In genomic region chr4:82515705-82516104, GRCh38 we compare ENCODE assay signal across 11 cellular contexts. TPM values are rescaled to one million over a fixed set of nuclear protein-coding genes. Genes with fewer than 3 reads are reported as not detected.
DNase-seq lines count a peak whose midpoint lies in the region; ATAC-seq and TF ChIP-seq lines count a peak whose summit lies in the region.
"Had no signal": no experiment of that assay in that cellular context is flagged by ENCODE, and none has a peak within 500 bp of the region (broad histone marks: within the 10 kb centered on the region; RNA-seq: fewer than 3 reads in every experiment).

No MANE protein-coding gene starts in this region.

- intact Hi-C loops in spleen (cut with DNase I; ENCODE audit: low total_unique reads) = no loop called here
- intact Hi-C loops in activated CD4-positive, alpha-beta memory T cell treated with anti-CD3 and anti-CD28 coated beads for 36 hours (cut with micrococcal nuclease) = no loop called here

- POLR2A ChIA-PET in BJ (lab: Charles Lee) = interaction anchor here (0.5 kb wide), 1 partner anchor 53 kb away, joined by 3 read pairs; no protein-coding TSS in a partner anchor
- POLR2A ChIA-PET in activated CD4-positive, alpha-beta memory T cell treated with anti-CD3 and anti-CD28 coated beads for 36 hours (lab: Charles Lee) = no interaction called here

- no peaks in the 10 kb centered on the region for H3K9me3 Mint-ChIP-seq in activated CD4-positive, alpha-beta memory T cell treated with anti-CD3 and anti-CD28 coated beads for 36 hours

- no peak overlapping the region for H3K27ac Mint-ChIP-seq in activated CD4-positive, alpha-beta memory T cell treated with anti-CD3 and anti-CD28 coated beads for 36 hours

- no peaks in the 10 kb centered on the region for H3K9me3 ChIP-seq in spleen
- H3K9me3 ChIP-seq: upper lobe of right lung had no signal

- DNase-seq in BJ (ENCODE audit: low read depth) = peak; percentile 52
- peak; percentile 64 for DNase-seq in NCI-H69 (lab: John Stamatoyannopoulos, UW)
- peak; percentile 28 for DNase-seq in epithelial cell of esophagus (ENCODE audit: low read depth)
- peak; percentile 28 for DNase-seq in myocyte (ENCODE audit: low read depth)
- no peak for DNase-seq in NCI-H226
- no peak for DNase-seq in spleen
- no peak for DNase-seq in activated CD4-positive, alpha-beta memory T cell treated with anti-CD3 and anti-CD28 coated beads for 36 hours
- DNase-seq: upper lobe of right lung had no signal

- TF ChIP-seq CTCF in BJ (IDR thresholded peaks at IDR 0.05; ENCODE audit: insufficient read depth, low read depth, low read length) = no peak
- TF ChIP-seq CTCF in epithelial cell of esophagus (IDR thresholded peaks at IDR 0.05; ENCODE audit: insufficient read depth, low read depth, low read length, missing control alignments) = no peak
- no peak for TF ChIP-seq CTCF in spleen (IDR thresholded peaks at IDR 0.05 in 8 of 11, conservative IDR thresholded peaks at IDR 0.05 in 3 of 11)

- H3K27ac ChIP-seq in spleen = no peak overlapping the region
- H3K27ac ChIP-seq: HL-60, upper lobe of right lung had no signal

- peaks cover 14% of the 10 kb centered on the region for H3K27me3 Mint-ChIP-seq in activated CD4-positive, alpha-beta memory T cell treated with anti-CD3 and anti-CD28 coated beads for 36 hours

- no peak overlapping the region for H3K4me3 ChIP-seq in BJ (ENCODE audit: low read depth, low read length)
- no peak overlapping the region for H3K4me3 ChIP-seq in epithelial cell of esophagus (ENCODE audit: low read length)
- no peak overlapping the region for H3K4me3 ChIP-seq in spleen
- H3K4me3 ChIP-seq: upper lobe of right lung had no signal

- peaks cover 0 to 13% (median 0%) of the 10 kb centered on the region in 6 donors for H3K4me1 ChIP-seq in spleen
- H3K4me1 ChIP-seq: upper lobe of right lung had no signal

- H3K36me3 Mint-ChIP-seq in activated CD4-positive, alpha-beta memory T cell treated with anti-CD3 and anti-CD28 coated beads for 36 hours = no peaks in the 10 kb centered on the region

- H3K4me1 Mint-ChIP-seq in activated CD4-positive, alpha-beta memory T cell treated with anti-CD3 and anti-CD28 coated beads for 36 hours (ENCODE audit: low read depth) = no peaks in the 10 kb centered on the region

- H3K27me3 ChIP-seq in BJ (ENCODE audit: control insufficient read depth, insufficient read depth, low read length) = peaks cover 3% of the 10 kb centered on the region; the same call in 1 of the 2 replicates
- H3K27me3 ChIP-seq in spleen (replicated peaks in 1 of 7) = no peaks in the 10 kb centered on the region
- H3K27me3 ChIP-seq: upper lobe of right lung had no signal

- TF ChIP-seq POLR2A in spleen (IDR thresholded peaks at IDR 0.05) = no peak

- no peak for ATAC-seq in HG03521 (IDR thresholded peaks at IDR 0.05; ENCODE audit: unreplicated experiment)
- ATAC-seq: upper lobe of right lung had no signal

- H3K36me3 ChIP-seq in BJ (ENCODE audit: control insufficient read depth, insufficient read depth, low read length) (no peaks in the 10 kb centered on the region), spleen (no peaks in the 10 kb centered on the region)
- H3K36me3 ChIP-seq: upper lobe of right lung had no signal

- CTCF ChIA-PET in BJ (lab: Yijun Ruan, JAX) = interaction anchor here (1.3 kb wide), 1 partner anchor 9 kb away, joined by 3 read pairs; no protein-coding TSS in a partner anchor
- CTCF ChIA-PET in activated CD4-positive, alpha-beta memory T cell treated with anti-CD3 and anti-CD28 coated beads for 36 hours (lab: Charles Lee) = no interaction called here

- WGBS in spleen, 5 donors = 52 to 83% (median 69%) methylated on average over 3 of the region's 3 CpGs

- no peak overlapping the region for H3K4me3 Mint-ChIP-seq in activated CD4-positive, alpha-beta memory T cell treated with anti-CD3 and anti-CD28 coated beads for 36 hours

RNA-seq across cellular contexts. Expression of gene TMEM150C, which starts 46.1 kb away (rescaled TPM):
- polyA plus RNA-seq in BJ (2011; rRNA removed) (0.64 and 0.96 TPM in 2 replicates), spleen (1 to 10 TPM; 4.5 to 8.3 (median 5.3) TPM)
- polyA minus RNA-seq in BJ (2011; rRNA and poly(A)+ RNA removed) = 0.19 and 0.31 TPM in 2 replicates
- total RNA-seq in myocyte (0.05 and 1.5 TPM in 2 replicates), spleen (10 to 100 TPM in 4 of 7 donors, 1 to 10 TPM in 3; 3.6 to 26.0 (median 17.1) TPM)
- polyA plus RNA-seq in myocyte (2012) = 0.19 TPM
- total RNA-seq in activated CD4-positive, alpha-beta memory T cell treated with anti-CD3 and anti-CD28 coated beads for 36 hours = not detected
- total RNA-seq: OCI-LY7 had no signal

Comparison
In these comparisons a context has a peak if more than half of its experiments do, and no peak if none do; other contexts are left out.
1. DNase-seq: peak in BJ (single experiment), NCI-H69 (single experiment), epithelial cell of esophagus (single experiment) and myocyte (single experiment); none in NCI-H226 (single experiment), spleen (single experiment) and activated CD4-positive, alpha-beta memory T cell treated with anti-CD3 and anti-CD28 coated beads for 36 hours (single experiment).